In the genomic region with DNA sequence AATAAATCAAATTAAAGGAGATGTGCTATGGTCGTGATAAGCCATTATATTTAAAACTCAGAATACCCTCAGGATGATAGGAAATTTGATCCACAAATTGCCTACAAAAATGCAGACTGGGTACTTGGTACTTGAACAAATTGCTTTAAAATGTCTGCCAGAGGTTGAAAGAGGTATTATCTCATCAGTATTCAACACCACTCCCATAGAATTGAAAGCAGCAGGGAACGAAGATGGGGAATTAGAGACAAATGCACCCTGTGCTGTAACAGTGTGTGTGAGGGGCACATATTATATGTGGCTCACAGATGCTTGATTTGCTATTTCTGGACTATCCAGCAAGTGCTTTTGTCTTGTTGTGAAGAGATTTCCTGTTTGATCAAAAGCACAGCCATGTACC, we compare ENCODE assay signal across 21 cellular contexts.
A peak's percentile ranks its signal among the peaks of the same experiment; 100 is the strongest.
DNase-seq lines count a peak whose midpoint lies in the region; ATAC-seq and TF ChIP-seq lines count a peak whose summit lies in the region.
"Had no signal": no experiment of that assay in that cellular context is flagged by ENCODE, and none has a peak within 500 bp of the region (broad histone marks: within the 10 kb centered on the region; RNA-seq: fewer than 3 reads in every experiment).

No MANE protein-coding gene starts in this region.

- H3K36me3 ChIP-seq in neural cell (ENCODE audit: insufficient read depth, low read length): no peaks in the 10 kb centered on the region

- H3K9ac ChIP-seq in neural cell (ENCODE audit: low read length): peak overlapping the region; percentile 58

- H3F3A ChIP-seq in neural cell (ENCODE audit: insufficient read depth, low read length, poor library complexity, severe bottlenecking): peaks cover 10% of the 10 kb centered on the region

- no peaks in the 10 kb centered on the region for H4K20me1 ChIP-seq in neural cell (ENCODE audit: insufficient read depth)

- H3K27me3 ChIP-seq in neural cell (ENCODE audit: insufficient read depth, low read depth, low read length): no peaks in the 10 kb centered on the region
- H3K27me3 ChIP-seq: dorsolateral prefrontal cortex had no signal

- H3K4me2 ChIP-seq in neural cell (ENCODE audit: low read length): peak overlapping the region; percentile 44
- H3K4me2 ChIP-seq: smooth muscle cell had no signal

- H3K79me2 ChIP-seq in neural cell (replicated peaks; ENCODE audit: insufficient read depth, low read length): no peaks in the 10 kb centered on the region

- peak; percentile 88 for TF ChIP-seq EP300 in neural cell (conservative IDR thresholded peaks at IDR 0.05; ENCODE audit: poor library complexity, severe bottlenecking)

- H2AFZ ChIP-seq in neural cell (ENCODE audit: low read depth, low read length): peak overlapping the region; percentile 52

- H3K9me2 ChIP-seq in neural cell (ENCODE audit: insufficient read depth, low read length): no peaks in the 10 kb centered on the region

- H3K27ac ChIP-seq in neural cell (ENCODE audit: low read length): peak overlapping the region; percentile 92
- H3K27ac ChIP-seq: dorsolateral prefrontal cortex, psoas muscle had no signal

- H3K4me3 ChIP-seq in neural cell (ENCODE audit: low read length): peak overlapping the region; percentile 38
- H3K4me3 ChIP-seq: dorsolateral prefrontal cortex, psoas muscle, smooth muscle cell had no signal

- TF ChIP-seq RAD21 in neural cell (conservative IDR thresholded peaks at IDR 0.05): peak; percentile 59

- TF ChIP-seq CTCF in neural cell (IDR thresholded peaks at IDR 0.05; ENCODE audit: poor library complexity, severe bottlenecking): no peak

- no peaks in the 10 kb centered on the region for H3K9me3 ChIP-seq in neural cell (ENCODE audit: low read length)
- H3K9me3 ChIP-seq: psoas muscle had no signal

- no peak for ATAC-seq in HG02588 (IDR thresholded peaks at IDR 0.05; ENCODE audit: unreplicated experiment)
- ATAC-seq: natural killer cell treated with Interleukin-12 subunit alpha and Interleukin-12 subunit beta and Interleukin-15 and Interleukin-18, amount 100 ng/mL, for 72 hours; psoas muscle; Right ventricle myocardium inferior had no signal

- DNase-seq in DMS53 (lab: John Stamatoyannopoulos, UW): peak; percentile 33
- no peak for DNase-seq in DMS53 treated with DMSO at 0.1 percent for 48 hours (lab: John Stamatoyannopoulos, UW; ENCODE audit: unreplicated experiment)
- DNase-seq in NCI-H2029 (lab: John Stamatoyannopoulos, UW): peak; percentile 9
- DNase-seq in NCI-H774 (lab: John Stamatoyannopoulos, UW): peak; percentile 55
- no peak for DNase-seq in iPS-NIHi11 (ENCODE audit: low spot score)
- DNase-seq in T-helper 1 cell: no peak
- DNase-seq: 8988T; amniotic stem cell; Calu3; caudate nucleus; dorsolateral prefrontal cortex; foreskin melanocyte; mesendoderm; NCI-H2171; psoas muscle; stimulated activated CD4-positive, alpha-beta T cell treated with anti-CD3 and anti-CD28 coated beads, Interleukin-4, amount 100 ng/mL, for 24 hours had no signal

TF ChIP-seq in neural cell, 6 proteins besides CTCF, POLR2A, EP300 and RAD21:
- no peak for TF ChIP-seq MXI1 (conservative IDR thresholded peaks at IDR 0.05; ENCODE audit: poor library complexity, severe bottlenecking)
- peak; percentile 54 for TF ChIP-seq SMC3 (conservative IDR thresholded peaks at IDR 0.05; ENCODE audit: poor library complexity)
- TF ChIP-seq TAF1 (IDR thresholded peaks at IDR 0.05; ENCODE audit: low read depth): no peak
- TF ChIP-seq EZH2 (IDR thresholded peaks at IDR 0.05; ENCODE audit: borderline replicate concordance, insufficient read depth, low read length, poor library complexity, severe bottlenecking): no peak
- TF ChIP-seq, protein P1, sequence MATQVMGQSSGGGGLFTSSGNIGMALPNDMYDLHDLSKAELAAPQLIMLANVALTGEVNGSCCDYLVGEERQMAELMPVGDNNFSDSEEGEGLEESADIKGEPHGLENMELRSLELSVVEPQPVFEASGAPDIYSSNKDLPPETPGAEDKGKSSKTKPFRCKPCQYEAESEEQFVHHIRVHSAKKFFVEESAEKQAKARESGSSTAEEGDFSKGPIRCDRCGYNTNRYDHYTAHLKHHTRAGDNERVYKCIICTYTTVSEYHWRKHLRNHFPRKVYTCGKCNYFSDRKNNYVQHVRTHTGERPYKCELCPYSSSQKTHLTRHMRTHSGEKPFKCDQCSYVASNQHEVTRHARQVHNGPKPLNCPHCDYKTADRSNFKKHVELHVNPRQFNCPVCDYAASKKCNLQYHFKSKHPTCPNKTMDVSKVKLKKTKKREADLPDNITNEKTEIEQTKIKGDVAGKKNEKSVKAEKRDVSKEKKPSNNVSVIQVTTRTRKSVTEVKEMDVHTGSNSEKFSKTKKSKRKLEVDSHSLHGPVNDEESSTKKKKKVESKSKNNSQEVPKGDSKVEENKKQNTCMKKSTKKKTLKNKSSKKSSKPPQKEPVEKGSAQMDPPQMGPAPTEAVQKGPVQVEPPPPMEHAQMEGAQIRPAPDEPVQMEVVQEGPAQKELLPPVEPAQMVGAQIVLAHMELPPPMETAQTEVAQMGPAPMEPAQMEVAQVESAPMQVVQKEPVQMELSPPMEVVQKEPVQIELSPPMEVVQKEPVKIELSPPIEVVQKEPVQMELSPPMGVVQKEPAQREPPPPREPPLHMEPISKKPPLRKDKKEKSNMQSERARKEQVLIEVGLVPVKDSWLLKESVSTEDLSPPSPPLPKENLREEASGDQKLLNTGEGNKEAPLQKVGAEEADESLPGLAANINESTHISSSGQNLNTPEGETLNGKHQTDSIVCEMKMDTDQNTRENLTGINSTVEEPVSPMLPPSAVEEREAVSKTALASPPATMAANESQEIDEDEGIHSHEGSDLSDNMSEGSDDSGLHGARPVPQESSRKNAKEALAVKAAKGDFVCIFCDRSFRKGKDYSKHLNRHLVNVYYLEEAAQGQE (IDR thresholded peaks at IDR 0.05; ENCODE audit: borderline replicate concordance): peak; percentile 78
- peak; percentile 95 for TF ChIP-seq POLR2AphosphoS5 (IDR thresholded peaks at IDR 0.05)

Comparison
In these comparisons a context has a peak if more than half of its experiments do, and no peak if none do; other contexts are left out.
1. DNase-seq: peak in DMS53 (single experiment), NCI-H2029 (single experiment) and NCI-H774 (single experiment); none in DMS53 treated with DMSO at 0.1 percent for 48 hours (single experiment), iPS-NIHi11 (single experiment) and T-helper 1 cell (0 of 5).